In the genomic region with DNA sequence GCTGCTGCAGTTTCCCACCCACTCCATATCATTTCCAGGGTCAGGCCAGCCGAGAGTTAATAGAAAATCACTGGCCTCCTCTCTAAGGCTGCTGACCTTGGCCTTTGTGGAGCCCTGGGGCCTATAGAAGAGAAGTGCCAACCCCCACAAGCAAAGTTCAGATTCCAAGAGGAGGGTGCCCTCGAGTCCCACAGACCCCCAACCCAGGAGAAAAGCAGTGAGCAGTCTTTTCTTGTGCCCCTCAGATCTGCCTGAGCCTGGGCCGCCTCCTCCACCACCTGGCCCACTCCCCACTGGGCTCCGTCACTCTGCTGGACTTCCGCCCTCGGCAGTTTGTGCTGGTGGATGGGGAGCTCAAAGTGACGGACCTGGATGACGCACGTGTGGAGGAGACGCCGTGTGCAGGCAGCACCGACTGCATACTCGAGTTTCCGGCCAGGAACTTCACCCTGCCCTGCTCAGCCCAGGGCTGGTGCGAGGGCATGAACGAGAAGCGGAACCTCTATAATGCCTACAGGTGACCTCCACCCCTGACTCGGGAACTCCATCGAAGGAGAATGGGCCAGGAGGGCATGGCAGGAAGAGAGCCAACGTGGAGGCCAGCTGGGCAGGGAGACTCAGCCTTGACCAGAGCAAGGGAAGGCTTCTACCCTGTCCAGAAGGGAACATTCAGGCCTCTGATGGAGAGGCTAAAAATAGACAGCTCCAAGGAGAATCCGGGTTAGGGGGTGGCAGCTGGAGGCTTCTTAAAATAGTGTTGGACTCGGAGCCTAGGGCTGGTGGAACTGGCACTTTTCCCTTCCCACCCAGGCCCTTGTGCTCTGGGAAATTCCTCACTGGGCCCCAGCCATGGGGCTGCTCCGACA, we compare ENCODE assay signal across 1 cellular context.
TF ChIP-seq lines count a peak whose summit lies in the region.

No MANE protein-coding gene starts in this region.

TF ChIP-seq in HepG2, 621 proteins besides CTCF, POLR2A, EP300 and RAD21 (continued from another document and continues in another):
- TF ChIP-seq, protein P1, sequence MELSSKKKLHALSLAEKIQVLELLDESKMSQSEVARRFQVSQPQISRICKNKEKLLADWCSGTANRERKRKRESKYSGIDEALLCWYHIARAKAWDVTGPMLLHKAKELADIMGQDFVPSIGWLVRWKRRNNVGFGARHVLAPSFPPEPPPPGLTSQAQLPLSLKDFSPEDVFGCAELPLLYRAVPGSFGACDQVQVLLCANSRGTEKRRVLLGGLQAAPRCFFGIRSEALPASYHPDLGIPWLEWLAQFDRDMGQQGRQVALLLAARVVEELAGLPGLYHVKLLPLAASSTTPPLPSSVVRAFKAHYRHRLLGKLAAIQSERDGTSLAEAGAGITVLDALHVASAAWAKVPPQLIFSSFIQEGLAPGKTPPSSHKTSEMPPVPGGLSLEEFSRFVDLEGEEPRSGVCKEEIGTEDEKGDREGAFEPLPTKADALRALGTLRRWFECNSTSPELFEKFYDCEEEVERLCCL (CRISPR knock-in tag; IDR thresholded peaks at IDR 0.05; ENCODE audit: borderline replicate concordance): no peak
- TF ChIP-seq ZNF557 (CRISPR knock-in tag; IDR thresholded peaks at IDR 0.05) (no peak), MLLT10 (CRISPR knock-in tag; IDR thresholded peaks at IDR 0.05) (no peak), MED8 (CRISPR knock-in tag; IDR thresholded peaks at IDR 0.05; ENCODE audit: insufficient replicate concordance) (peak; percentile 76), MEIS1 (CRISPR knock-in tag; IDR thresholded peaks at IDR 0.05; ENCODE audit: borderline replicate concordance) (0 out of 2 replicates have a peak, but pooled peaks have one; percentile 19), ZNF20 (CRISPR knock-in tag; IDR thresholded peaks at IDR 0.05) (no peak), RNF2 (conservative IDR thresholded peaks at IDR 0.05; ENCODE audit: low read depth) (no peak), NR1H2 (CRISPR knock-in tag; IDR thresholded peaks at IDR 0.05; ENCODE audit: borderline replicate concordance, low read depth) (no peak), ZNF772 (CRISPR knock-in tag; IDR thresholded peaks at IDR 0.05) (no peak), SOX6 (IDR thresholded peaks at IDR 0.05) (no peak), SOX6 (CRISPR knock-in tag; IDR thresholded peaks at IDR 0.05) (peak; percentile 61), HNF4G (IDR thresholded peaks at IDR 0.05; ENCODE audit: borderline replicate concordance, low read depth, low read length) (peak; percentile 83), HNF4G (CRISPR knock-in tag; IDR thresholded peaks at IDR 0.05; ENCODE audit: borderline replicate concordance, low read depth) (no peak), ELF1 (CRISPR knock-in tag; IDR thresholded peaks at IDR 0.05) (peak; percentile 41; the same call in 1 of the 2 replicates), ZNF891 (CRISPR knock-in tag; IDR thresholded peaks at IDR 0.05) (no peak), SATB2 (CRISPR knock-in tag; IDR thresholded peaks at IDR 0.05) (no peak), ZNF260 (CRISPR knock-in tag; IDR thresholded peaks at IDR 0.05; ENCODE audit: borderline replicate concordance, low read depth) (0 out of 2 replicates have a peak, but pooled peaks have one; percentile 26), STAT5B (CRISPR knock-in tag; IDR thresholded peaks at IDR 0.05) (no peak), TOE1 (CRISPR knock-in tag; IDR thresholded peaks at IDR 0.05) (no peak), EED (CRISPR knock-in tag; IDR thresholded peaks at IDR 0.05) (no peak), CREM (IDR thresholded peaks at IDR 0.05) (peak; percentile 54; the same call in 1 of the 2 replicates), CREM (CRISPR knock-in tag; IDR thresholded peaks at IDR 0.05) (no peak), SP140L (CRISPR knock-in tag; IDR thresholded peaks at IDR 0.05; ENCODE audit: borderline replicate concordance) (no peak), CHD4 (IDR thresholded peaks at IDR 0.05; ENCODE audit: borderline replicate concordance, low read length) (peak; percentile 44; the same call in 1 of the 2 replicates), REXO4 (CRISPR knock-in tag; IDR thresholded peaks at IDR 0.05; ENCODE audit: borderline replicate concordance) (no peak), ZNF567 (CRISPR knock-in tag; IDR thresholded peaks at IDR 0.05; ENCODE audit: borderline replicate concordance) (0 out of 2 replicates have a peak, but pooled peaks have one; percentile 17), JUNB (CRISPR knock-in tag; IDR thresholded peaks at IDR 0.05; ENCODE audit: borderline replicate concordance) (no peak), CEBPB (IDR thresholded peaks at IDR 0.05; ENCODE audit: borderline replicate concordance, low read depth, low read length) (no peak), MATR3 (CRISPR knock-in tag; IDR thresholded peaks at IDR 0.05) (no peak), YEATS4 (CRISPR knock-in tag; IDR thresholded peaks at IDR 0.05; ENCODE audit: borderline replicate concordance) (no peak; the same call in 1 of the 2 replicates), ERF (CRISPR knock-in tag; IDR thresholded peaks at IDR 0.05) (0 out of 2 replicates have a peak, but pooled peaks have one; percentile 32)
- TF ChIP-seq, protein P2, sequence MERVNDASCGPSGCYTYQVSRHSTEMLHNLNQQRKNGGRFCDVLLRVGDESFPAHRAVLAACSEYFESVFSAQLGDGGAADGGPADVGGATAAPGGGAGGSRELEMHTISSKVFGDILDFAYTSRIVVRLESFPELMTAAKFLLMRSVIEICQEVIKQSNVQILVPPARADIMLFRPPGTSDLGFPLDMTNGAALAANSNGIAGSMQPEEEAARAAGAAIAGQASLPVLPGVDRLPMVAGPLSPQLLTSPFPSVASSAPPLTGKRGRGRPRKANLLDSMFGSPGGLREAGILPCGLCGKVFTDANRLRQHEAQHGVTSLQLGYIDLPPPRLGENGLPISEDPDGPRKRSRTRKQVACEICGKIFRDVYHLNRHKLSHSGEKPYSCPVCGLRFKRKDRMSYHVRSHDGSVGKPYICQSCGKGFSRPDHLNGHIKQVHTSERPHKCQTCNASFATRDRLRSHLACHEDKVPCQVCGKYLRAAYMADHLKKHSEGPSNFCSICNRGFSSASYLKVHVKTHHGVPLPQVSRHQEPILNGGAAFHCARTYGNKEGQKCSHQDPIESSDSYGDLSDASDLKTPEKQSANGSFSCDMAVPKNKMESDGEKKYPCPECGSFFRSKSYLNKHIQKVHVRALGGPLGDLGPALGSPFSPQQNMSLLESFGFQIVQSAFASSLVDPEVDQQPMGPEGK (CRISPR knock-in tag; IDR thresholded peaks at IDR 0.05): peak; percentile 71
- TF ChIP-seq, protein P3, sequence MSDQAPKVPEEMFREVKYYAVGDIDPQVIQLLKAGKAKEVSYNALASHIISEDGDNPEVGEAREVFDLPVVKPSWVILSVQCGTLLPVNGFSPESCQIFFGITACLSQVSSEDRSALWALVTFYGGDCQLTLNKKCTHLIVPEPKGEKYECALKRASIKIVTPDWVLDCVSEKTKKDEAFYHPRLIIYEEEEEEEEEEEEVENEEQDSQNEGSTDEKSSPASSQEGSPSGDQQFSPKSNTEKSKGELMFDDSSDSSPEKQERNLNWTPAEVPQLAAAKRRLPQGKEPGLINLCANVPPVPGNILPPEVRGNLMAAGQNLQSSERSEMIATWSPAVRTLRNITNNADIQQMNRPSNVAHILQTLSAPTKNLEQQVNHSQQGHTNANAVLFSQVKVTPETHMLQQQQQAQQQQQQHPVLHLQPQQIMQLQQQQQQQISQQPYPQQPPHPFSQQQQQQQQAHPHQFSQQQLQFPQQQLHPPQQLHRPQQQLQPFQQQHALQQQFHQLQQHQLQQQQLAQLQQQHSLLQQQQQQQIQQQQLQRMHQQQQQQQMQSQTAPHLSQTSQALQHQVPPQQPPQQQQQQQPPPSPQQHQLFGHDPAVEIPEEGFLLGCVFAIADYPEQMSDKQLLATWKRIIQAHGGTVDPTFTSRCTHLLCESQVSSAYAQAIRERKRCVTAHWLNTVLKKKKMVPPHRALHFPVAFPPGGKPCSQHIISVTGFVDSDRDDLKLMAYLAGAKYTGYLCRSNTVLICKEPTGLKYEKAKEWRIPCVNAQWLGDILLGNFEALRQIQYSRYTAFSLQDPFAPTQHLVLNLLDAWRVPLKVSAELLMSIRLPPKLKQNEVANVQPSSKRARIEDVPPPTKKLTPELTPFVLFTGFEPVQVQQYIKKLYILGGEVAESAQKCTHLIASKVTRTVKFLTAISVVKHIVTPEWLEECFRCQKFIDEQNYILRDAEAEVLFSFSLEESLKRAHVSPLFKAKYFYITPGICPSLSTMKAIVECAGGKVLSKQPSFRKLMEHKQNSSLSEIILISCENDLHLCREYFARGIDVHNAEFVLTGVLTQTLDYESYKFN (CRISPR knock-in tag; conservative IDR thresholded peaks at IDR 0.05): peak; percentile 84
- TF ChIP-seq, protein P4, sequence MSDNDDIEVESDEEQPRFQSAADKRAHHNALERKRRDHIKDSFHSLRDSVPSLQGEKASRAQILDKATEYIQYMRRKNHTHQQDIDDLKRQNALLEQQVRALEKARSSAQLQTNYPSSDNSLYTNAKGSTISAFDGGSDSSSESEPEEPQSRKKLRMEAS (IDR thresholded peaks at IDR 0.05): peak; percentile 86
- TF ChIP-seq, protein P5, sequence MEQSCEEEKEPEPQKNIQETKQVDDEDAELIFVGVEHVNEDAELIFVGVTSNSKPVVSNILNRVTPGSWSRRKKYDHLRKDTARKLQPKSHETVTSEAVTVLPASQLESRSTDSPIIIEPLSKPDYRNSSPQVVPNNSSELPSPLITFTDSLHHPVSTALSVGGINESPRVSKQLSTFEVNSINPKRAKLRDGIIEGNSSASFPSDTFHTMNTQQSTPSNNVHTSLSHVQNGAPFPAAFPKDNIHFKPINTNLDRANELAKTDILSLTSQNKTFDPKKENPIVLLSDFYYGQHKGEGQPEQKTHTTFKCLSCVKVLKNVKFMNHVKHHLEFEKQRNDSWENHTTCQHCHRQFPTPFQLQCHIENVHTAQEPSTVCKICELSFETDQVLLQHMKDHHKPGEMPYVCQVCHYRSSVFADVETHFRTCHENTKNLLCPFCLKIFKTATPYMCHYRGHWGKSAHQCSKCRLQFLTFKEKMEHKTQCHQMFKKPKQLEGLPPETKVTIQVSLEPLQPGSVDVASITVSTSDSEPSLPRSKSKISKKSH (CRISPR knock-in tag; IDR thresholded peaks at IDR 0.05; ENCODE audit: borderline replicate concordance): 0 out of 2 replicates have a peak, but pooled peaks have one; percentile 16
- TF ChIP-seq, protein P6, sequence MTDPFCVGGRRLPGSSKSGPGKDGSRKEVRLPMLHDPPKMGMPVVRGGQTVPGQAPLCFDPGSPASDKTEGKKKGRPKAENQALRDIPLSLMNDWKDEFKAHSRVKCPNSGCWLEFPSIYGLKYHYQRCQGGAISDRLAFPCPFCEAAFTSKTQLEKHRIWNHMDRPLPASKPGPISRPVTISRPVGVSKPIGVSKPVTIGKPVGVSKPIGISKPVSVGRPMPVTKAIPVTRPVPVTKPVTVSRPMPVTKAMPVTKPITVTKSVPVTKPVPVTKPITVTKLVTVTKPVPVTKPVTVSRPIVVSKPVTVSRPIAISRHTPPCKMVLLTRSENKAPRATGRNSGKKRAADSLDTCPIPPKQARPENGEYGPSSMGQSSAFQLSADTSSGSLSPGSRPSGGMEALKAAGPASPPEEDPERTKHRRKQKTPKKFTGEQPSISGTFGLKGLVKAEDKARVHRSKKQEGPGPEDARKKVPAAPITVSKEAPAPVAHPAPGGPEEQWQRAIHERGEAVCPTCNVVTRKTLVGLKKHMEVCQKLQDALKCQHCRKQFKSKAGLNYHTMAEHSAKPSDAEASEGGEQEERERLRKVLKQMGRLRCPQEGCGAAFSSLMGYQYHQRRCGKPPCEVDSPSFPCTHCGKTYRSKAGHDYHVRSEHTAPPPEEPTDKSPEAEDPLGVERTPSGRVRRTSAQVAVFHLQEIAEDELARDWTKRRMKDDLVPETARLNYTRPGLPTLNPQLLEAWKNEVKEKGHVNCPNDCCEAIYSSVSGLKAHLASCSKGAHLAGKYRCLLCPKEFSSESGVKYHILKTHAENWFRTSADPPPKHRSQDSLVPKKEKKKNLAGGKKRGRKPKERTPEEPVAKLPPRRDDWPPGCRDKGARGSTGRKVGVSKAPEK (CRISPR knock-in tag; IDR thresholded peaks at IDR 0.05; ENCODE audit: borderline replicate concordance): peak; percentile 44; the same call in 1 of the 2 replicates
- TF ChIP-seq, protein P7, sequence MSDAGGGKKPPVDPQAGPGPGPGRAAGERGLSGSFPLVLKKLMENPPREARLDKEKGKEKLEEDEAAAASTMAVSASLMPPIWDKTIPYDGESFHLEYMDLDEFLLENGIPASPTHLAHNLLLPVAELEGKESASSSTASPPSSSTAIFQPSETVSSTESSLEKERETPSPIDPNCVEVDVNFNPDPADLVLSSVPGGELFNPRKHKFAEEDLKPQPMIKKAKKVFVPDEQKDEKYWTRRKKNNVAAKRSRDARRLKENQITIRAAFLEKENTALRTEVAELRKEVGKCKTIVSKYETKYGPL (CRISPR knock-in tag; IDR thresholded peaks at IDR 0.05): no peak
- TF ChIP-seq, protein P8, sequence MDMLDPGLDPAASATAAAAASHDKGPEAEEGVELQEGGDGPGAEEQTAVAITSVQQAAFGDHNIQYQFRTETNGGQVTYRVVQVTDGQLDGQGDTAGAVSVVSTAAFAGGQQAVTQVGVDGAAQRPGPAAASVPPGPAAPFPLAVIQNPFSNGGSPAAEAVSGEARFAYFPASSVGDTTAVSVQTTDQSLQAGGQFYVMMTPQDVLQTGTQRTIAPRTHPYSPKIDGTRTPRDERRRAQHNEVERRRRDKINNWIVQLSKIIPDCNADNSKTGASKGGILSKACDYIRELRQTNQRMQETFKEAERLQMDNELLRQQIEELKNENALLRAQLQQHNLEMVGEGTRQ (IDR thresholded peaks at IDR 0.05; ENCODE audit: low read depth, low read length): no peak
- TF ChIP-seq, protein P8 (CRISPR knock-in tag; IDR thresholded peaks at IDR 0.05; ENCODE audit: borderline replicate concordance): no peak
